15 cellular contexts compared by ENCODE assay signal in genomic region chr21:43771199-43771675, GRCh38. TPM values are rescaled to one million over a fixed set of nuclear protein-coding genes. Genes with fewer than 3 reads are reported as not detected.
DNase-seq lines count a peak whose midpoint lies in the region; ATAC-seq, FAIRE-seq and TF ChIP-seq lines count a peak whose summit lies in the region.
"Had no signal": no experiment of that assay in that cellular context is flagged by ENCODE, and none has a peak within 500 bp of the region (broad histone marks: within the 10 kb centered on the region; RNA-seq: fewer than 3 reads in every experiment).

No MANE protein-coding gene starts in this region.

- no peak overlapping the region for H2AK5ac ChIP-seq in mesendoderm (ENCODE audit: low read length)

- H3K9me3 ChIP-seq in HEK293 (ENCODE audit: control insufficient read depth, insufficient read depth, low read depth, low read length): no peaks in the 10 kb centered on the region
- H3K9me3 ChIP-seq in K562 (replicated peaks; ENCODE audit: control insufficient read depth, insufficient read depth, low read depth, low read length): no peaks in the 10 kb centered on the region
- H3K9me3 ChIP-seq: sigmoid colon had no signal

- no peak overlapping the region for H3K4me2 ChIP-seq in K562 (ENCODE audit: insufficient read depth, low read length)
- H3K4me2 ChIP-seq in mesendoderm (ENCODE audit: low read length): no peak overlapping the region

- H3K4me1 Mint-ChIP-seq in CD14-positive monocyte: peaks cover 39% of the 10 kb centered on the region

- FAIRE-seq in K562 (lab: Jason Lieb, UNC): no peak

- no TSS peak for BruUV-seq in K562 (replicated peaks; lab: Mats Ljungman, UMichigan)

- ATAC-seq in K562: no peak
- ATAC-seq: left cardiac atrium had no signal

- H3K27ac ChIP-seq in HEK293 (ENCODE audit: extremely low read depth, low read depth, low read length) (no peak overlapping the region), K562 (ENCODE audit: extremely low read depth, low read depth, low read length) (no peak overlapping the region), mesendoderm (ENCODE audit: low read depth, low read length) (no peak overlapping the region)
- H3K27ac ChIP-seq: sigmoid colon had no signal

- no peak overlapping the region for H2BK120ac ChIP-seq in mesendoderm (ENCODE audit: low read depth, low read length)

- H3K4ac ChIP-seq in mesendoderm (ENCODE audit: low read depth, low read length): no peak overlapping the region

- H3K36me3 ChIP-seq in HEK293 (ENCODE audit: control insufficient read depth in 2 of 2, insufficient read depth in 1 of 2, low read length in 2 of 2) (peaks cover 7 to 21% of the 10 kb centered on the region in 2 experiments; a peak in 2 of 3 replicates), K562 (ENCODE audit: control insufficient read depth, insufficient read depth, low read length) (peaks cover 28% of the 10 kb centered on the region), mesendoderm (ENCODE audit: control insufficient read depth, insufficient read depth, low read length) (peaks cover 4% of the 10 kb centered on the region)

- 0 out of 2 replicates have a peak overlapping the region, but pooled peaks have one; percentile 20 for H2AFZ ChIP-seq in K562 (ENCODE audit: low read depth, low read length)

- H4K8ac ChIP-seq in mesendoderm (ENCODE audit: low read depth, low read length): no peak overlapping the region

- H4K20me1 ChIP-seq in K562 (replicated peaks; ENCODE audit: control insufficient read depth, insufficient read depth, low read length): no peaks in the 10 kb centered on the region

- H2BK5ac ChIP-seq in mesendoderm (ENCODE audit: low read length): no peak overlapping the region

- H3K18ac ChIP-seq in mesendoderm (ENCODE audit: low read length): no peak overlapping the region

- H3K79me2 ChIP-seq in K562 (ENCODE audit: control insufficient read depth, insufficient read depth, low read length) (peaks cover 18% of the 10 kb centered on the region), mesendoderm (ENCODE audit: control insufficient read depth, insufficient read depth, low read length) (peaks cover 10% of the 10 kb centered on the region)

- H3K27me3 Mint-ChIP-seq in CD14-positive monocyte (ENCODE audit: low read depth in 3 of 3): peaks cover 2 to 5% (median 5%) of the 10 kb centered on the region in 3 donors

- CTCF ChIA-PET in HEK293 (lab: Yijun Ruan, JAX) (interaction anchor here (0.6 to 1.7 kb wide), 4 partner anchors 12 to 1566 kb away, joined by 3 to 8 read pairs (median 4); partner anchors contain the start of gene RRP1), K562 (lab: Yijun Ruan, JAX; ENCODE audit: low intra/inter-chr PET ratio) (no interaction called here)

- intact Hi-C loops in CD14-positive monocyte (cut with micrococcal nuclease) (no loop called here), K562 (cut with micrococcal nuclease) (no loop called here)

- peak overlapping the region in 1 of 2 experiments; percentile 12; a peak in 2 of 4 replicates for H3K9ac ChIP-seq in K562 (ENCODE audit: insufficient read depth in 1 of 2, low read depth in 2 of 2, low read length in 2 of 2)
- no peak overlapping the region for H3K9ac ChIP-seq in mesendoderm (ENCODE audit: low read length)

- DNase-seq in CD14-positive monocyte (ENCODE audit: low spot score): no peak
- DNase-seq in K562 (ENCODE audit: extremely low read depth in 1 of 4, low spot score in 3 of 4): no peak
- DNase-seq in mesendoderm: no peak
- DNase-seq in Kasumi-1 (lab: John Stamatoyannopoulos, UW): no peak
- DNase-seq in activated CD8-positive, alpha-beta memory T cell treated with anti-CD3 and anti-CD28 coated beads for 24 hours: no peak
- DNase-seq in DMS79 (lab: John Stamatoyannopoulos, UW): no peak
- DNase-seq: central memory CD4-positive, alpha-beta T cell; DMS 273 treated with DMSO at 0.1 percent for 48 hours; effector CD4-positive, alpha-beta T cell; left cardiac atrium; NCI-H146; sigmoid colon; stimulated activated CD4-positive, alpha-beta T cell treated with anti-CD3 and anti-CD28 coated beads, Interleukin-1b, Interleukin-23, amount 100 ng/mL, for 48 hours had no signal

- H3K9me3 Mint-ChIP-seq in CD14-positive monocyte: peaks cover 5 to 16% (median 9%) of the 10 kb centered on the region in 7 donors

- WGBS in K562 (ENCODE audit: insufficient coverage, low coverage, missing lambda C conversion rate): 66% methylated on average over 13 of the region's 13 CpGs
- WGBS in mesendoderm (ENCODE audit: extremely low coverage, insufficient coverage, low lambda C conversion rate): no CpG with 5 or more reads among the region's 13 CpGs

- H3K56ac ChIP-seq in mesendoderm (ENCODE audit: low read length): peak overlapping the region; percentile 38

- H3K27me3 ChIP-seq in K562 (ENCODE audit: control insufficient read depth in 2 of 2, insufficient read depth in 2 of 2, low read length in 2 of 2) (no peaks in the 10 kb centered on the region), mesendoderm (ENCODE audit: insufficient read depth, low read length, poor library complexity) (no peaks in the 10 kb centered on the region)
- H3K27me3 ChIP-seq: sigmoid colon had no signal

- no peak overlapping the region for H3K23ac ChIP-seq in mesendoderm (ENCODE audit: low read length)

- no peak for TF ChIP-seq POLR2A in K562 (conservative IDR thresholded peaks at IDR 0.05)

- peak overlapping the region in 4 of 7 donors; percentile 30 to 70 (median 56) for H3K27ac Mint-ChIP-seq in CD14-positive monocyte

- H3K9me1 ChIP-seq in K562 (ENCODE audit: control insufficient read depth, insufficient read depth, low read length): peaks cover 8% of the 10 kb centered on the region

- in situ Hi-C loops in K562 (cut with MboI): no loop called here

- TF ChIP-seq RAD21 in K562 (CRISPR knock-in tag; conservative IDR thresholded peaks at IDR 0.05 in 1 of 2, IDR thresholded peaks at IDR 0.05 in 1 of 2): no peak

- H4K5ac ChIP-seq in mesendoderm (ENCODE audit: low read length): no peak overlapping the region

- peaks cover 29% of the 10 kb centered on the region in 2 donors for H3K36me3 Mint-ChIP-seq in CD14-positive monocyte

- peaks cover 8% of the 10 kb centered on the region for H3K79me1 ChIP-seq in mesendoderm (ENCODE audit: low read length)

- no peaks in the 10 kb centered on the region for H3K4me1 ChIP-seq in HEK293 (ENCODE audit: control insufficient read depth, insufficient read depth, low read length)
- peaks cover 40 to 74% of the 10 kb centered on the region in 2 experiments for H3K4me1 ChIP-seq in K562 (replicated peaks in 1 of 2; ENCODE audit: control insufficient read depth in 2 of 2, insufficient read depth in 2 of 2, low read length in 2 of 2)
- H3K4me1 ChIP-seq in mesendoderm (ENCODE audit: control insufficient read depth, low read depth, low read length): peaks cover 5% of the 10 kb centered on the region

- POLR2A ChIA-PET in HEK293 (lab: Yijun Ruan, JAX) (interaction anchor here (0.8 to 1.9 kb wide), 4 partner anchors 13 to 42 kb away, joined by 3 to 6 read pairs (median 4); partner anchors contain the start of gene RRP1), K562 (lab: Yijun Ruan, JAX) (interaction anchor here (0.6 to 1.6 kb wide), 3 partner anchors 8 to 40 kb away, joined by 3 read pairs; no protein-coding TSS in a partner anchor)

- no peak for TF ChIP-seq EP300 in K562 (IDR thresholded peaks at IDR 0.05; ENCODE audit: low read length)

- H3K4me3 ChIP-seq in HEK293 (ENCODE audit: low read depth, low read length): no peak overlapping the region
- H3K4me3 ChIP-seq in K562: no peak overlapping the region
- no peak overlapping the region for H3K4me3 ChIP-seq in mesendoderm (ENCODE audit: low read length)
- H3K4me3 ChIP-seq: sigmoid colon had no signal

- no peak overlapping the region for H3K4me3 Mint-ChIP-seq in CD14-positive monocyte
- H3K4me3 Mint-ChIP-seq: T-helper 1 cell treated with Interleukin-12 subunit alpha and Interleukin-12 subunit beta and Interleukin-4 antibody, amounts not matched to agents 30 μg/mL and 1 μg/mL, for 36 hours had no signal

- H2BK15ac ChIP-seq in mesendoderm (replicated peaks; ENCODE audit: low read depth): no peak overlapping the region

- TF ChIP-seq CTCF in CD14-positive monocyte (IDR thresholded peaks at IDR 0.05) (no peak), HEK293 (tag by site-specific recombination; IDR thresholded peaks at IDR 0.05) (no peak), K562 (IDR thresholded peaks at IDR 0.05 in 2 of 3, conservative IDR thresholded peaks at IDR 0.05 in 1 of 3; ENCODE audit: insufficient read depth in 2 of 3, low read depth in 1 of 3, low read length in 3 of 3) (no peak)

RNA-seq across cellular contexts. Expression of gene CSTB, which starts 4.9 kb away (rescaled TPM):
- polyA plus RNA-seq in CD14-positive monocyte (100 to 1,000 TPM; 115 to 120 TPM), K562 (2011; rRNA removed) (46.6 and 58.0 TPM in 2 replicates), K562 (2014; fragmentation: Illumina TruSeq; extraction: Trizol) (64.2 and 79.8 TPM in 2 replicates), K562 (2014; fragmentation: Nextera tagmentation; extraction: Ambion mirVana) (10 to 100 TPM; 12.4 to 17.1 TPM), K562 (2014; rRNA removed) (65.0 and 67.8 TPM in 2 replicates)
- 10.6 and 21.9 TPM in 2 replicates for total RNA-seq in K562 (2011; cell fraction: chromatin; rRNA removed; ENCODE audit: low replicate concordance)
- total RNA-seq in K562 (2011; cell fraction: nucleolus; rRNA removed): 19.5 and 22.0 TPM in 2 replicates
- 18.3 and 24.3 TPM in 2 replicates for total RNA-seq in K562 (2011; cell fraction: nucleoplasm; rRNA removed)
- total RNA-seq in K562 (2014; rRNA removed) (23.1 and 29.0 TPM in 2 replicates), K562 (2014; rRNA removed; fragmentation: Illumina TruSeq; extraction: Trizol) (20.8 and 21.1 TPM in 2 replicates), K562 (2015; rRNA removed; fragmentation: Illumina TruSeq; extraction: Trizol) (31.7 and 34.9 TPM in 2 replicates), K562 (2021) (43.5 and 48.1 TPM in 2 replicates)
- 74.4 and 80.8 TPM in 2 replicates for polyA plus RNA-seq in K562 (2011; cell fraction: cytosol; rRNA removed)
- 36.5 and 43.3 TPM in 2 replicates for polyA plus RNA-seq in K562 (2011; cell fraction: nucleus; rRNA removed)
- 76.9 and 118 TPM in 2 replicates for polyA plus RNA-seq in K562 (2012)
- 33.5 and 37.4 TPM in 2 replicates for polyA minus RNA-seq in K562 (2011; rRNA and poly(A)+ RNA removed)
- polyA minus RNA-seq in K562 (2011; cell fraction: cytosol; rRNA and poly(A)+ RNA removed): 14.2 and 21.7 TPM in 2 replicates
- polyA minus RNA-seq in K562 (2011; cell fraction: nucleus; rRNA and poly(A)+ RNA removed): 9.0 and 14.1 TPM in 2 replicates
- 115 TPM for polyA plus RNA-seq in mesendoderm (2013, experiment 1 of 2)
- 116 TPM for polyA plus RNA-seq in mesendoderm (2013, experiment 2 of 2)

RNA-seq across cellular contexts. Expression of gene RRP1, which starts 18.1 kb away (rescaled TPM):
- polyA plus RNA-seq in CD14-positive monocyte (1 to 10 TPM; 2.7 to 4.6 TPM), K562 (2011; rRNA removed) (38.0 and 47.3 TPM in 2 replicates), K562 (2014; fragmentation: Illumina TruSeq; extraction: Trizol) (79.7 and 97.5 TPM in 2 replicates), K562 (2014; fragmentation: Nextera tagmentation; extraction: Ambion mirVana) (1 to 10 TPM in 1 of 2 experiments, under 1 TPM in 1; 0.89 to 1.8 TPM), K562 (2014; rRNA removed) (60.2 and 64.7 TPM in 2 replicates)
- 200 and 398 TPM in 2 replicates for total RNA-seq in K562 (2011; cell fraction: chromatin; rRNA removed; ENCODE audit: low replicate concordance)
- 176 and 196 TPM in 2 replicates for total RNA-seq in K562 (2011; cell fraction: nucleolus; rRNA removed)
- total RNA-seq in K562 (2011; cell fraction: nucleoplasm; rRNA removed): 186 and 220 TPM in 2 replicates
- total RNA-seq in K562 (2014; rRNA removed) (68.6 and 84.3 TPM in 2 replicates), K562 (2014; rRNA removed; fragmentation: Illumina TruSeq; extraction: Trizol) (40.5 and 48.5 TPM in 2 replicates), K562 (2015; rRNA removed; fragmentation: Illumina TruSeq; extraction: Trizol) (51.6 and 52.9 TPM in 2 replicates), K562 (2021) (89.1 and 105 TPM in 2 replicates)
- 22.9 and 23.5 TPM in 2 replicates for polyA plus RNA-seq in K562 (2011; cell fraction: cytosol; rRNA removed)
- 233 and 286 TPM in 2 replicates for polyA plus RNA-seq in K562 (2011; cell fraction: nucleus; rRNA removed)
- polyA plus RNA-seq in K562 (2012): 35.6 and 62.2 TPM in 2 replicates
- polyA minus RNA-seq in K562 (2011; rRNA and poly(A)+ RNA removed): 23.9 and 28.6 TPM in 2 replicates
- 20.8 and 22.0 TPM in 2 replicates for polyA minus RNA-seq in K562 (2011; cell fraction: cytosol; rRNA and poly(A)+ RNA removed)
- 66.5 and 104 TPM in 2 replicates for polyA minus RNA-seq in K562 (2011; cell fraction: nucleus; rRNA and poly(A)+ RNA removed)
- polyA plus RNA-seq in mesendoderm (2013, experiment 1 of 2): 44.4 TPM
- 46.8 TPM for polyA plus RNA-seq in mesendoderm (2013, experiment 2 of 2)

RNA-seq across cellular contexts. Expression of gene PDXK, which starts 52.3 kb away (rescaled TPM):
- polyA plus RNA-seq in CD14-positive monocyte (100 to 1,000 TPM; 210 to 214 TPM), K562 (2011; rRNA removed) (135 and 158 TPM in 2 replicates), K562 (2014; fragmentation: Illumina TruSeq; extraction: Trizol) (80.6 and 84.8 TPM in 2 replicates), K562 (2014; fragmentation: Nextera tagmentation; extraction: Ambion mirVana) (1 to 10 TPM; 5.6 to 8.9 TPM), K562 (2014; rRNA removed) (76.5 and 103 TPM in 2 replicates)
- 130 and 265 TPM in 2 replicates for total RNA-seq in K562 (2011; cell fraction: chromatin; rRNA removed; ENCODE audit: low replicate concordance)
- 121 and 125 TPM in 2 replicates for total RNA-seq in K562 (2011; cell fraction: nucleolus; rRNA removed)
- 113 and 116 TPM in 2 replicates for total RNA-seq in K562 (2011; cell fraction: nucleoplasm; rRNA removed)
- total RNA-seq in K562 (2014; rRNA removed) (95.1 and 117 TPM in 2 replicates), K562 (2014; rRNA removed; fragmentation: Illumina TruSeq; extraction: Trizol) (57.2 and 71.2 TPM in 2 replicates), K562 (2015; rRNA removed; fragmentation: Illumina TruSeq; extraction: Trizol) (46.8 and 47.5 TPM in 2 replicates), K562 (2021) (162 TPM in 2 replicates)
- 118 and 126 TPM in 2 replicates for polyA plus RNA-seq in K562 (2011; cell fraction: cytosol; rRNA removed)
- 116 TPM in 2 replicates for polyA plus RNA-seq in K562 (2011; cell fraction: nucleus; rRNA removed)
- polyA plus RNA-seq in K562 (2012): 82.1 and 83.5 TPM in 2 replicates
- polyA minus RNA-seq in K562 (2011; rRNA and poly(A)+ RNA removed): 203 and 232 TPM in 2 replicates
- 63.0 and 91.6 TPM in 2 replicates for polyA minus RNA-seq in K562 (2011; cell fraction: cytosol; rRNA and poly(A)+ RNA removed)
- 27.7 and 39.5 TPM in 2 replicates for polyA minus RNA-seq in K562 (2011; cell fraction: nucleus; rRNA and poly(A)+ RNA removed)
- polyA plus RNA-seq in mesendoderm (2013, experiment 1 of 2): 29.9 TPM
- 29.8 TPM for polyA plus RNA-seq in mesendoderm (2013, experiment 2 of 2)
